8 cellular contexts compared by ENCODE assay signal in the genomic region with DNA sequence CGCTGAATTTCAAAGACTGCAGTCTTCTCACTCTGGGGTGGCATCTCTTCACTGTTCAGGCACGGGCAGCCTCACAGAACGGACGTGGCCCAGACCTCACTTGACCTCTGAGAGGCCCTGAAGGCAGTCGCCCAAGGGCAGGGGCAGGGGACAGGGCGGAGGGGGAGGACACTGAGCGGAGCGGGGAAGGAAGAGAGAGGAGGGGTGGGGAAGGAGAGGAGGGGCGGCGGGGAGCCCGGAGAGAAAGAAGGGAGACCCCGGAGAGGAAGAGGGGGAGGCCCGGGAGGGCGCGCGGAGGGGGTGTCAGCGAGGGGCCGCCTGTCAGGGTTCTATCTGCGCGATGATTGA. TPM values are rescaled to one million over a fixed set of nuclear protein-coding genes. Genes with fewer than 3 reads are reported as not detected.
DNase-seq lines count a peak whose midpoint lies in the region; ATAC-seq and TF ChIP-seq lines count a peak whose summit lies in the region.

No MANE protein-coding gene starts in this region.

- no peak overlapping the region for H3K27ac ChIP-seq in CD4-positive, CD25-positive, alpha-beta regulatory T cell (ENCODE audit: insufficient read depth, low read length, poor library complexity, severe bottlenecking)
- H3K27ac ChIP-seq in muscle layer of duodenum (ENCODE audit: low read length), result no peak overlapping the region

- H3K4me1 ChIP-seq in CD4-positive, CD25-positive, alpha-beta regulatory T cell (ENCODE audit: control insufficient read depth, insufficient read depth, low read length, poor library complexity, severe bottlenecking), result peaks cover 10% of the 10 kb centered on the region
- H3K4me1 ChIP-seq in Loucy (ENCODE audit: insufficient read depth, low read length, poor library complexity, severe bottlenecking) (peaks cover 23% of the 10 kb centered on the region), muscle layer of duodenum (ENCODE audit: control insufficient read depth in 1 of 2, insufficient read depth in 2 of 2, low read length in 2 of 2) (peaks cover 0 to 16% of the 10 kb centered on the region in 2 donors)

- peaks cover 0 to 11% (median 0%) of the 10 kb centered on the region in 7 donors for H3K9me3 Mint-ChIP-seq in CD4-positive, CD25-positive, alpha-beta regulatory T cell
- peaks cover 0 to 5% of the 10 kb centered on the region in 2 donors for H3K9me3 Mint-ChIP-seq in effector memory CD8-positive, alpha-beta T cell

- H3K36me3 ChIP-seq in CD4-positive, CD25-positive, alpha-beta regulatory T cell (ENCODE audit: control insufficient read depth, insufficient read depth, low read length), result no peaks in the 10 kb centered on the region
- H3K36me3 ChIP-seq in Loucy (ENCODE audit: insufficient read depth, low read length), result no peaks in the 10 kb centered on the region
- no peaks in the 10 kb centered on the region for H3K36me3 ChIP-seq in muscle layer of duodenum (ENCODE audit: control insufficient read depth in 1 of 2, insufficient read depth in 2 of 2, low read length in 2 of 2)

- peak overlapping the region; percentile 76 for H3K9ac ChIP-seq in Loucy (ENCODE audit: low read depth, low read length, poor library complexity, severe bottlenecking)

- no peaks in the 10 kb centered on the region for H4K20me1 ChIP-seq in Loucy (ENCODE audit: insufficient read depth, low read length, poor library complexity, severe bottlenecking)

- no peaks in the 10 kb centered on the region for H3F3A ChIP-seq in Loucy (ENCODE audit: low read depth)

- H3K9me3 ChIP-seq in CD4-positive, CD25-positive, alpha-beta regulatory T cell (ENCODE audit: control insufficient read depth in 2 of 2, low read length in 2 of 2), result peaks cover 0 to 6% of the 10 kb centered on the region in 2 experiments
- H3K9me3 ChIP-seq in Loucy (ENCODE audit: insufficient read depth, low read depth, low read length) (no peaks in the 10 kb centered on the region), muscle layer of duodenum (ENCODE audit: control insufficient read depth in 1 of 2, low read length in 2 of 2) (peaks cover 3 to 5% of the 10 kb centered on the region in 2 donors)

- no peaks in the 10 kb centered on the region for H3K36me3 Mint-ChIP-seq in CD4-positive, CD25-positive, alpha-beta regulatory T cell
- no peaks in the 10 kb centered on the region for H3K36me3 Mint-ChIP-seq in effector memory CD8-positive, alpha-beta T cell (ENCODE audit: insufficient read depth)

- H3K27me3 Mint-ChIP-seq in CD4-positive, CD25-positive, alpha-beta regulatory T cell, result peaks cover 23% of the 10 kb centered on the region
- peaks cover 35 to 36% of the 10 kb centered on the region in 2 donors for H3K27me3 Mint-ChIP-seq in effector memory CD8-positive, alpha-beta T cell

- peak overlapping the region; percentile 98 for H2AFZ ChIP-seq in Loucy (ENCODE audit: low read length)

- peaks cover 0 to 6% (median 1%) of the 10 kb centered on the region in 4 donors for H3K4me1 Mint-ChIP-seq in CD4-positive, CD25-positive, alpha-beta regulatory T cell
- peaks cover 0 to 4% of the 10 kb centered on the region in 2 donors for H3K4me1 Mint-ChIP-seq in effector memory CD8-positive, alpha-beta T cell (ENCODE audit: low read depth in 2 of 2)

- no peak for DNase-seq in CD4-positive, CD25-positive, alpha-beta regulatory T cell
- no peak for DNase-seq in effector memory CD8-positive, alpha-beta T cell
- no peak for DNase-seq in T1000 (lab: John Stamatoyannopoulos, UW)
- no peak for DNase-seq in activated CD4-positive, alpha-beta T cell treated with anti-CD3 and anti-CD28 coated beads for 48 hours

- H3K4me3 ChIP-seq in CD4-positive, CD25-positive, alpha-beta regulatory T cell (ENCODE audit: low read depth, low read length), result no peak overlapping the region
- H3K4me3 ChIP-seq in Loucy (ENCODE audit: low read length, poor library complexity, severe bottlenecking), result peak overlapping the region; percentile 79
- peak overlapping the region; percentile 35 to 63 for H3K4me3 ChIP-seq in muscle layer of duodenum (ENCODE audit: low read depth in 1 of 2, low read length in 2 of 2)

- peak overlapping the region in 1 of 3 donors; percentile 52 for H3K27ac Mint-ChIP-seq in CD4-positive, CD25-positive, alpha-beta regulatory T cell
- H3K27ac Mint-ChIP-seq in effector memory CD8-positive, alpha-beta T cell, result no peak overlapping the region

- H3K79me2 ChIP-seq in Loucy (ENCODE audit: insufficient read depth, low read length), result no peaks in the 10 kb centered on the region

- H3K4me2 ChIP-seq in Loucy (ENCODE audit: low read depth, low read length, poor library complexity, severe bottlenecking), result peak overlapping the region; percentile 82

- peak in 1 of 2 donors; percentile 7 for ATAC-seq in CD4-positive, CD25-positive, alpha-beta regulatory T cell (ENCODE audit: low read depth in 2 of 2)
- peak; percentile 9 for ATAC-seq in effector memory CD8-positive, alpha-beta T cell (replicated peaks)
- ATAC-seq in HG03457 (IDR thresholded peaks at IDR 0.05; ENCODE audit: unreplicated experiment) (no peak), HG02588 (IDR thresholded peaks at IDR 0.05; ENCODE audit: unreplicated experiment) (no peak)

- H3K9me2 ChIP-seq in Loucy (replicated peaks; ENCODE audit: low read depth, low read length), result no peaks in the 10 kb centered on the region

- H3K27me3 ChIP-seq in CD4-positive, CD25-positive, alpha-beta regulatory T cell (ENCODE audit: control insufficient read depth, insufficient read depth, low read length), result peaks cover 47% of the 10 kb centered on the region
- H3K27me3 ChIP-seq in Loucy (ENCODE audit: insufficient read depth, low read length, poor library complexity, severe bottlenecking), result no peaks in the 10 kb centered on the region
- H3K27me3 ChIP-seq in muscle layer of duodenum (ENCODE audit: low read depth, low read length), result no peaks in the 10 kb centered on the region

- TF ChIP-seq CTCF in Loucy (conservative IDR thresholded peaks at IDR 0.05; ENCODE audit: low read length), result no peak

- H3K4me3 Mint-ChIP-seq in CD4-positive, CD25-positive, alpha-beta regulatory T cell, result peak overlapping the region in 3 of 4 donors; percentile 81 to 93 (median 85)
- H3K4me3 Mint-ChIP-seq in effector memory CD8-positive, alpha-beta T cell, result no peak overlapping the region

RNA-seq across cellular contexts. Expression of gene COMTD1, which starts 58.7 kb away (rescaled TPM):
- 21.1 TPM for total RNA-seq in CD4-positive, CD25-positive, alpha-beta regulatory T cell
- 10 to 100 TPM; 20.0 to 35.0 (median 22.8) TPM for polyA plus RNA-seq in CD4-positive, CD25-positive, alpha-beta regulatory T cell

Comparison
In these comparisons a context has a peak if more than half of its experiments do, and no peak if none do; other contexts are left out.
1. H3K4me3 Mint-ChIP-seq: peak in CD4-positive, CD25-positive, alpha-beta regulatory T cell (3 of 4); none in effector memory CD8-positive, alpha-beta T cell (0 of 2).